ENCODE assay signal across 8 cellular contexts in genomic region chr11:65961267-65962135, GRCh38. TPM values are rescaled to one million over a fixed set of nuclear protein-coding genes. Genes with fewer than 3 reads are reported as not detected.
DNase-seq lines count a peak whose midpoint lies in the region; TF ChIP-seq lines count a peak whose summit lies in the region.

Gene SART1 (plus strand): TSS chr11:65961734. CDS start chr11:65961781, 47 bp downstream.

- peak within 1 kb of the TSS; percentile 89 for H3K4me3 ChIP-seq in HEK293 (ENCODE audit: low read depth, low read length)
- peak within 1 kb of the TSS; percentile 84 to 95 for H3K4me3 ChIP-seq in foreskin fibroblast (ENCODE audit: low read depth in 1 of 2, low read length in 2 of 2)
- peak within 1 kb of the TSS; percentile 97 to 100 (median 98) for H3K4me3 ChIP-seq in stomach

- peak in 1 of 4 donors; percentile 4 for TF ChIP-seq POLR2A in stomach (IDR thresholded peaks at IDR 0.05)

- H3K27me3 ChIP-seq in stomach, result peaks cover 0 to 12% (median 0%) of the 10 kb centered on the region in 3 donors

- intact Hi-C loops in stomach (cut with DNase I; ENCODE audit: low total_unique reads), result loop anchor here (5.0 kb wide), 1 partner anchor 79 kb away; no protein-coding TSS in a partner anchor

- peaks cover 3% of the 10 kb centered on the region for H3K36me3 Mint-ChIP-seq in neural crest cell (ENCODE audit: low read depth)

- peak within 1 kb of the TSS; percentile 77 for H3K27ac ChIP-seq in HEK293 (ENCODE audit: extremely low read depth, low read depth, low read length)
- peak within 1 kb of the TSS; percentile 81 to 94 (median 91) for H3K27ac ChIP-seq in stomach

- CTCF ChIA-PET in HEK293 (lab: Yijun Ruan, JAX), result interaction anchor here (0.7 to 3.2 kb wide), 4 partner anchors 72 to 421 kb away, joined by 4 to 16 read pairs (median 4); partner anchors contain the start of genes CCDC85B and FIBP

- peaks cover 22% of the 10 kb centered on the region for H3K4me1 Mint-ChIP-seq in neural crest cell

- WGBS in stomach, 5 donors, result 0 to 1% (median 0%) methylated on average over 32 to 96 of the region's 96 CpGs

- H3K9me3 ChIP-seq in HEK293 (ENCODE audit: control insufficient read depth, insufficient read depth, low read depth, low read length), result no peaks in the 10 kb centered on the region
- no peaks in the 10 kb centered on the region for H3K9me3 ChIP-seq in stomach

- DNase-seq in GDM1 (lab: John Stamatoyannopoulos, UW) (peak; percentile 99), NAMALWA (ENCODE audit: low spot score) (peak; percentile 98), SK-MEL-5 (ENCODE audit: low read depth, low spot score) (peak; percentile 95), foreskin fibroblast (peak; percentile 96 to 99), neural crest cell (ENCODE audit: low read depth, low spot score) (peak; percentile 92), stomach (peak; percentile 97)
- DNase-seq in activated naive CD4-positive, alpha-beta T cell (lab: John Stamatoyannopoulos, UW), result peak; percentile 82 to 89 (median 85)

- H3K27me3 Mint-ChIP-seq in neural crest cell (ENCODE audit: low read depth), result no peaks in the 10 kb centered on the region

- peaks cover 0 to 29% of the 10 kb centered on the region in 2 experiments; a peak in 1 of 3 replicates for H3K36me3 ChIP-seq in HEK293 (ENCODE audit: control insufficient read depth in 2 of 2, insufficient read depth in 1 of 2, low read length in 2 of 2)
- H3K36me3 ChIP-seq in stomach, result peaks cover 23 to 31% (median 30%) of the 10 kb centered on the region in 4 donors

- H3K4me3 Mint-ChIP-seq in neural crest cell, result peak within 1 kb of the TSS; percentile 95

- POLR2A ChIA-PET in HEK293 (lab: Yijun Ruan, JAX), result interaction anchor here (0.9 to 1.8 kb wide), 5 partner anchors 10 to 102 kb away, joined by 3 to 8 read pairs (median 4); partner anchors contain the start of genes BANF1, CCDC85B and EIF1AD

- no peaks in the 10 kb centered on the region for H3K4me1 ChIP-seq in HEK293 (ENCODE audit: control insufficient read depth, insufficient read depth, low read length)
- H3K4me1 ChIP-seq in stomach, result peaks cover 17 to 38% (median 32%) of the 10 kb centered on the region in 4 donors

- in situ Hi-C loops in SK-MEL-5 (cut with HindIII; ENCODE audit: low pct_unique_long_range_greater_than_20kb, low sequenced_read_pairs), result no loop called here

- TF ChIP-seq CTCF in HEK293 (tag by site-specific recombination; IDR thresholded peaks at IDR 0.05) (no peak), foreskin fibroblast (IDR thresholded peaks at IDR 0.05; ENCODE audit: low read depth, low read length) (no peak), neural crest cell (conservative IDR thresholded peaks at IDR 0.05) (no peak), stomach (IDR thresholded peaks at IDR 0.05) (peak in 1 of 7 experiments; percentile 29)

- peak within 1 kb of the TSS; percentile 96 for H3K27ac Mint-ChIP-seq in neural crest cell (ENCODE audit: unreplicated experiment)

- TF ChIP-seq EP300 in stomach (IDR thresholded peaks at IDR 0.05), result no peak

- H3K9me3 Mint-ChIP-seq in neural crest cell, result no peaks in the 10 kb centered on the region

TF ChIP-seq in HEK293, 187 proteins besides CTCF, POLR2A, EP300 and RAD21 (continues in another document):
- TF ChIP-seq YY1 (tag by site-specific recombination; IDR thresholded peaks at IDR 0.05) (peak; percentile 64), IKZF3 (tag by site-specific recombination; IDR thresholded peaks at IDR 0.05) (0 out of 2 replicates have a peak, but pooled peaks have one; percentile 33), KLF7 (tag by site-specific recombination; IDR thresholded peaks at IDR 0.05; ENCODE audit: borderline replicate concordance) (no peak), GLI2 (tag by site-specific recombination; IDR thresholded peaks at IDR 0.05; ENCODE audit: borderline replicate concordance, low read depth) (no peak), ZNF184 (tag by site-specific recombination; IDR thresholded peaks at IDR 0.05) (no peak), ZNF404 (tag by site-specific recombination; IDR thresholded peaks at IDR 0.05) (no peak), SCRT1 (tag by site-specific recombination; IDR thresholded peaks at IDR 0.05; ENCODE audit: borderline replicate concordance) (no peak), ZNF76 (tag by site-specific recombination; IDR thresholded peaks at IDR 0.05; ENCODE audit: borderline replicate concordance, low read depth) (peak; percentile 94), SP2 (tag by site-specific recombination; IDR thresholded peaks at IDR 0.05) (peak; percentile 88), TRIM28 (IDR thresholded peaks at IDR 0.05; ENCODE audit: borderline replicate concordance, low read length) (no peak), ZNF501 (tag by site-specific recombination; IDR thresholded peaks at IDR 0.05) (peak; percentile 55; the same call in 1 of the 2 replicates), ZNF776 (tag by site-specific recombination; IDR thresholded peaks at IDR 0.05; ENCODE audit: borderline replicate concordance) (no peak), ZBTB17 (tag by site-specific recombination; IDR thresholded peaks at IDR 0.05) (peak; percentile 97), ZNF629 (tag by site-specific recombination; IDR thresholded peaks at IDR 0.05) (peak; percentile 62)
- TF ChIP-seq, protein P1, sequence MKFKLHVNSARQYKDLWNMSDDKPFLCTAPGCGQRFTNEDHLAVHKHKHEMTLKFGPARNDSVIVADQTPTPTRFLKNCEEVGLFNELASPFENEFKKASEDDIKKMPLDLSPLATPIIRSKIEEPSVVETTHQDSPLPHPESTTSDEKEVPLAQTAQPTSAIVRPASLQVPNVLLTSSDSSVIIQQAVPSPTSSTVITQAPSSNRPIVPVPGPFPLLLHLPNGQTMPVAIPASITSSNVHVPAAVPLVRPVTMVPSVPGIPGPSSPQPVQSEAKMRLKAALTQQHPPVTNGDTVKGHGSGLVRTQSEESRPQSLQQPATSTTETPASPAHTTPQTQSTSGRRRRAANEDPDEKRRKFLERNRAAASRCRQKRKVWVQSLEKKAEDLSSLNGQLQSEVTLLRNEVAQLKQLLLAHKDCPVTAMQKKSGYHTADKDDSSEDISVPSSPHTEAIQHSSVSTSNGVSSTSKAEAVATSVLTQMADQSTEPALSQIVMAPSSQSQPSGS (tag by site-specific recombination; IDR thresholded peaks at IDR 0.05; ENCODE audit: low read depth), result no peak
- TF ChIP-seq, protein P2, sequence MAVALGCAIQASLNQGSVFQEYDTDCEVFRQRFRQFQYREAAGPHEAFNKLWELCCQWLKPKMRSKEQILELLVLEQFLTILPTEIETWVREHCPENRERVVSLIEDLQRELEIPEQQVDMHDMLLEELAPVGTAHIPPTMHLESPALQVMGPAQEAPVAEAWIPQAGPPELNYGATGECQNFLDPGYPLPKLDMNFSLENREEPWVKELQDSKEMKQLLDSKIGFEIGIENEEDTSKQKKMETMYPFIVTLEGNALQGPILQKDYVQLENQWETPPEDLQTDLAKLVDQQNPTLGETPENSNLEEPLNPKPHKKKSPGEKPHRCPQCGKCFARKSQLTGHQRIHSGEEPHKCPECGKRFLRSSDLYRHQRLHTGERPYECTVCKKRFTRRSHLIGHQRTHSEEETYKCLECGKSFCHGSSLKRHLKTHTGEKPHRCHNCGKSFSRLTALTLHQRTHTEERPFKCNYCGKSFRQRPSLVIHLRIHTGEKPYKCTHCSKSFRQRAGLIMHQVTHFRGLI (tag by site-specific recombination; IDR thresholded peaks at IDR 0.05), result peak; percentile 83
- TF ChIP-seq, protein P3, sequence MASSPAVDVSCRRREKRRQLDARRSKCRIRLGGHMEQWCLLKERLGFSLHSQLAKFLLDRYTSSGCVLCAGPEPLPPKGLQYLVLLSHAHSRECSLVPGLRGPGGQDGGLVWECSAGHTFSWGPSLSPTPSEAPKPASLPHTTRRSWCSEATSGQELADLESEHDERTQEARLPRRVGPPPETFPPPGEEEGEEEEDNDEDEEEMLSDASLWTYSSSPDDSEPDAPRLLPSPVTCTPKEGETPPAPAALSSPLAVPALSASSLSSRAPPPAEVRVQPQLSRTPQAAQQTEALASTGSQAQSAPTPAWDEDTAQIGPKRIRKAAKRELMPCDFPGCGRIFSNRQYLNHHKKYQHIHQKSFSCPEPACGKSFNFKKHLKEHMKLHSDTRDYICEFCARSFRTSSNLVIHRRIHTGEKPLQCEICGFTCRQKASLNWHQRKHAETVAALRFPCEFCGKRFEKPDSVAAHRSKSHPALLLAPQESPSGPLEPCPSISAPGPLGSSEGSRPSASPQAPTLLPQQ (tag by site-specific recombination; IDR thresholded peaks at IDR 0.05), result peak; percentile 25; the same call in 1 of the 2 replicates
- TF ChIP-seq, protein P4, sequence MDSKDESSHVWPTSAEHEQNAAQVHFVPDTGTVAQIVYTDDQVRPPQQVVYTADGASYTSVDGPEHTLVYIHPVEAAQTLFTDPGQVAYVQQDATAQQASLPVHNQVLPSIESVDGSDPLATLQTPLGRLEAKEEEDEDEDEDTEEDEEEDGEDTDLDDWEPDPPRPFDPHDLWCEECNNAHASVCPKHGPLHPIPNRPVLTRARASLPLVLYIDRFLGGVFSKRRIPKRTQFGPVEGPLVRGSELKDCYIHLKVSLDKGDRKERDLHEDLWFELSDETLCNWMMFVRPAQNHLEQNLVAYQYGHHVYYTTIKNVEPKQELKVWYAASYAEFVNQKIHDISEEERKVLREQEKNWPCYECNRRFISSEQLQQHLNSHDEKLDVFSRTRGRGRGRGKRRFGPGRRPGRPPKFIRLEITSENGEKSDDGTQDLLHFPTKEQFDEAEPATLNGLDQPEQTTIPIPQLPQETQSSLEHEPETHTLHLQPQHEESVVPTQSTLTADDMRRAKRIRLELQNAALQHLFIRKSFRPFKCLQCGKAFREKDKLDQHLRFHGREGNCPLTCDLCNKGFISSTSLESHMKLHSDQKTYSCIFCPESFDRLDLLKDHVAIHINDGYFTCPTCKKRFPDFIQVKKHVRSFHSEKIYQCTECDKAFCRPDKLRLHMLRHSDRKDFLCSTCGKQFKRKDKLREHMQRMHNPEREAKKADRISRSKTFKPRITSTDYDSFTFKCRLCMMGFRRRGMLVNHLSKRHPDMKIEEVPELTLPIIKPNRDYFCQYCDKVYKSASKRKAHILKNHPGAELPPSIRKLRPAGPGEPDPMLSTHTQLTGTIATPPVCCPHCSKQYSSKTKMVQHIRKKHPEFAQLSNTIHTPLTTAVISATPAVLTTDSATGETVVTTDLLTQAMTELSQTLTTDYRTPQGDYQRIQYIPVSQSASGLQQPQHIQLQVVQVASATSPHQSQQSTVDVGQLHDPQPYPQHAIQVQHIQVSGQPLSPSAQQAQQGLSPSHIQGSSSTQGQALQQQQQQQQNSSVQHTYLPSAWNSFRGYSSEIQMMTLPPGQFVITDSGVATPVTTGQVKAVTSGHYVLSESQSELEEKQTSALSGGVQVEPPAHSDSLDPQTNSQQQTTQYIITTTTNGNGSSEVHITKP (tag by site-specific recombination; IDR thresholded peaks at IDR 0.05), result peak; percentile 93

RNA-seq across cellular contexts. Expression of gene SART1, which starts in this region (rescaled TPM):
- 40.1 and 46.5 TPM in 2 replicates for total RNA-seq in SK-MEL-5 (2014; rRNA removed; shearing (Covaris generic))
- polyA plus RNA-seq in SK-MEL-5 (2015; cell fraction: cytosol; rRNA removed), result 46.9 and 58.0 TPM in 2 replicates
- 20.0 and 41.9 TPM in 2 replicates for polyA plus RNA-seq in SK-MEL-5 (2015; cell fraction: nucleus; rRNA removed)
- total RNA-seq in neural crest cell (64.7 and 66.4 TPM in 2 replicates), stomach (100 to 1,000 TPM in 2 of 5 donors, 10 to 100 TPM in 3; 26.1 to 278 (median 38.4) TPM)
- 10 to 100 TPM; 76.1 to 93.2 (median 88.9) TPM for polyA plus RNA-seq in stomach

Comparison
In these comparisons a context has a peak if more than half of its experiments do, and no peak if none do; other contexts are left out.
1. Peak in every context shown above with its lines: DNase-seq, H3K4me3 ChIP-seq and H3K27ac ChIP-seq.